ENCODE assay signal across 13 cellular contexts in the genomic region with DNA sequence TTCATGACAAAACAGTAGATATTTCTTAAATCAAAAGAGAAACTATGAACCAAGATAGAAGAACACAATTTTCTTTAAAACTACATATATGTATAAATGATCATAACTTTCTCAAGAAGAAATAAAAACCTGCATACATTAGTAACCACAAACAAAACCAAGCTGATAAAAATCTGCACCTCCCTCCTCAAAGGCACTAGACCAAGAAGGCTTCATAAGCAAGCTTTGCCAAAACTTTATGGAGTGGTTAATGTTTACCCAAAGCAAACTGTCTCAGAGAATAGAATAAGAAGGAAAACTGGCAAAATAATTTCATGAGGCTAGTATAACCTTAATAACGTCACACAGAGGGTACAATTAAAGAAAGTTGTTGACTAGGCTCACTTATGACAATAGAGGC.
"Had no signal": no experiment of that assay in that cellular context is flagged by ENCODE, and none has a peak within 500 bp of the region (broad histone marks: within the 10 kb centered on the region; RNA-seq: fewer than 3 reads in every experiment).

No MANE protein-coding gene starts in this region.

- H3K4me3 ChIP-seq: lung, pancreas, thyroid gland, uterus had no signal

- DNase-seq: activated CD4-positive, alpha-beta T cell treated with anti-CD3 and anti-CD28 coated beads, Interleukin-2, amount 10 ng/mL, durations not matched to agents 7 days and 5 days; activated CD4-positive, CD25-positive, alpha-beta regulatory T cell; activated CD8-positive, alpha-beta memory T cell treated with anti-CD3 and anti-CD28 coated beads for 24 hours; activated gamma-delta T cell treated with Interleukin-2 at 50 U/mL for 16 hours; activated naive CD8-positive, alpha-beta T cell treated with anti-CD3 and anti-CD28 coated beads for 36 hours; cerebellar nuclear complex; effector memory CD8-positive, alpha-beta T cell; foreskin keratinocyte; pancreas; thyroid gland; uterus had no signal

- ATAC-seq: effector memory CD8-positive, alpha-beta T cell; foreskin keratinocyte; pancreas; stimulated activated memory B cell treated with anti-CD40 and anti-IgM and Interleukin-4, amounts not matched to agents 10 μg/mL and 1 μg/mL and 100 μg/mL, for 72 hours had no signal

- H3K36me3 ChIP-seq: pancreas, thyroid gland, uterus had no signal

- H3K27me3 ChIP-seq: pancreas, thyroid gland, uterus had no signal
